19 cellular contexts compared by ENCODE assay signal in genomic region chr6:110367001-110367400, GRCh38. TPM values are rescaled to one million over a fixed set of nuclear protein-coding genes. Genes with fewer than 3 reads are reported as not detected.
"Had no signal": no experiment of that assay in that cellular context is flagged by ENCODE, and none has a peak within 500 bp of the region (broad histone marks: within the 10 kb centered on the region; RNA-seq: fewer than 3 reads in every experiment).

No MANE protein-coding gene starts in this region.

- DNase-seq: activated CD4-positive, alpha-beta T cell treated with anti-CD3 and anti-CD28 coated beads for 1 hour; activated CD4-positive, alpha-beta T cell treated with anti-CD3 and anti-CD28 coated beads, Interleukin-2, amount 50 U/mL, for 4 hours; activated CD8-positive, alpha-beta memory T cell treated with anti-CD3 and anti-CD28 coated beads, Interleukin-2, amount 10 ng/mL, durations not matched to agents 7 days and 5 days; activated effector memory CD4-positive, alpha-beta T cell treated with anti-CD3 and anti-CD28 coated beads, Interleukin-2, amount 50 U/mL, for 16 hours; activated T-cell treated with anti-CD3 and anti-CD28 coated beads, Interleukin-2, amount 50 U/mL, for 24 hours; islet precursor cell; naive B cell; SK-N-SH; stimulated activated CD4-positive, alpha-beta T cell treated with anti-CD3 and anti-CD28 coated beads, Interleukin-4, amount 100 ng/mL, for 24 hours; stimulated activated naive CD4-positive, alpha-beta T cell treated with Interleukin-2 at 50 U/mL for 16 hours; T-helper 1 cell; upper lobe of right lung had no signal

- H3K9ac ChIP-seq: SK-N-SH had no signal

- H3K27me3 ChIP-seq: ascending aorta, breast epithelium, esophagus muscularis mucosa, hepatocyte, upper lobe of right lung had no signal

- H3K36me3 ChIP-seq: ascending aorta, breast epithelium, esophagus muscularis mucosa, suprapubic skin, upper lobe of right lung had no signal

- H3K27ac Mint-ChIP-seq: activated CD8-positive, alpha-beta memory T cell treated with anti-CD3 and anti-CD28 coated beads, Interleukin-2, amount 10 ng/mL, durations not matched to agents 7 days and 5 days; activated T-cell treated with anti-CD3 and anti-CD28 coated beads, Interleukin-2, amount 50 U/mL, for 24 hours; naive B cell had no signal

- H2AFZ ChIP-seq: hepatocyte had no signal

- H3K9me3 ChIP-seq: ascending aorta, breast epithelium, esophagus muscularis mucosa, SK-N-SH, suprapubic skin, upper lobe of right lung had no signal

- H3K27me3 Mint-ChIP-seq: activated T-cell treated with anti-CD3 and anti-CD28 coated beads, Interleukin-2, amount 50 U/mL, for 24 hours had no signal

- H3K9me3 Mint-ChIP-seq: activated T-cell treated with anti-CD3 and anti-CD28 coated beads, Interleukin-2, amount 50 U/mL, for 24 hours had no signal

- H3K4me3 Mint-ChIP-seq: activated CD8-positive, alpha-beta memory T cell treated with anti-CD3 and anti-CD28 coated beads, Interleukin-2, amount 10 ng/mL, durations not matched to agents 7 days and 5 days; activated T-cell treated with anti-CD3 and anti-CD28 coated beads, Interleukin-2, amount 50 U/mL, for 24 hours; naive B cell had no signal

- H3K79me2 ChIP-seq: hepatocyte had no signal

- H3K27ac ChIP-seq: ascending aorta, breast epithelium, esophagus muscularis mucosa, hepatocyte, suprapubic skin, upper lobe of right lung, VCaP had no signal

- H3K36me3 Mint-ChIP-seq: activated CD8-positive, alpha-beta memory T cell treated with anti-CD3 and anti-CD28 coated beads, Interleukin-2, amount 10 ng/mL, durations not matched to agents 7 days and 5 days had no signal

- ATAC-seq: activated CD8-positive, alpha-beta memory T cell treated with anti-CD3 and anti-CD28 coated beads, Interleukin-2, amount 10 ng/mL, durations not matched to agents 7 days and 5 days; left lobe of liver; upper lobe of right lung had no signal

- H3K4me2 ChIP-seq: hepatocyte, SK-N-SH had no signal

- H3K4me3 ChIP-seq: ascending aorta, breast epithelium, esophagus muscularis mucosa, hepatocyte, suprapubic skin, upper lobe of right lung had no signal

- H3K4me1 ChIP-seq: breast epithelium, suprapubic skin, upper lobe of right lung had no signal

RNA-seq across cellular contexts. Expression of gene METTL24, which starts 8.9 kb away (rescaled TPM):
- total RNA-seq: activated CD8-positive, alpha-beta memory T cell treated with anti-CD3 and anti-CD28 coated beads, Interleukin-2, amount 10 ng/mL, durations not matched to agents 7 days and 5 days had no signal

RNA-seq across cellular contexts. Expression of gene DDO, which starts 48.4 kb away (rescaled TPM):
- total RNA-seq: activated CD8-positive, alpha-beta memory T cell treated with anti-CD3 and anti-CD28 coated beads, Interleukin-2, amount 10 ng/mL, durations not matched to agents 7 days and 5 days had no signal
